In the genomic region with DNA sequence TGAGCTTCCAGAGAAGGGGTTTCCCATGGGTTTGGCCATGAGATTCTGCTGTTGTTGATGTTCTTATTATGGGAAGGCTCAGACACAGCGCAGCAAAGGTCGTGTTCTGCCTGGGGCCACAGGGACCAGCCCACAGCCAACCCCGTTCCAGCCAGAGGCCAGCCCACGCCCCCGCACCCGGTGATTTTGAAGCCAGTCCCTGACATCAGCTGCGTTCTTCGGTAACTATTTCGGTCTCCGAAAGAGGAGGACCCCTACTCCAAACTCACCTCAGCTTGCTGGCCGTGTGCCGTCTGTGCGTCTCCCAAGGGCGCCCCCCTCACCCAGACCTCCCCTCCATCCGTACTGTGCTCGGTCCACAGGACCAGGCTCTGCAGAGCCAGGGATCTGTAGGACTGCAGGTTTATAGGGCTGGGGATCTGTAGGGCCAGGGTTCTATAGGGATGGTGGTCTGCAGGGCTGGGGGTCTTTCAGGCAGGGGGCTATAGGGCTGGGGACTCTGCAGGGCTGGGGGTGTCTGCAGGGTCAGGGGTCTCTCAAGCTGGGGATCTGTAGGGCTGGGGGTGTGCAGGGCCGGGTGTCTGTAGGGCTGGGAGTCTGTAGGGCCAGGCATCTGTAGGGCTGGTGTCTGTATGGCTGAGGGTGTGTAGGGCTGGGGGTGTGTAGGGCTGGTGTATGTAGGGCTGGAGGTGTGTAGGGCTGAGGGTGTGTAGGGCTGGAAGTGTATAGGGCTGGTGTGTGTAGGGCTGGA, we compare ENCODE assay signal across 28 cellular contexts. TPM values are rescaled to one million over a fixed set of nuclear protein-coding genes. Genes with fewer than 3 reads are reported as not detected.
DNase-seq lines count a peak whose midpoint lies in the region; ATAC-seq and TF ChIP-seq lines count a peak whose summit lies in the region.
"Had no signal": no experiment of that assay in that cellular context is flagged by ENCODE, and none has a peak within 500 bp of the region (broad histone marks: within the 10 kb centered on the region; RNA-seq: fewer than 3 reads in every experiment).

No MANE protein-coding gene starts in this region.

- H3K9me3 ChIP-seq in mucosa of descending colon, result no peaks in the 10 kb centered on the region
- no peaks in the 10 kb centered on the region for H3K9me3 ChIP-seq in testis
- H3K9me3 ChIP-seq: BE2C had no signal

- H3K27me3 ChIP-seq in testis, result no peaks in the 10 kb centered on the region
- H3K27me3 ChIP-seq: BE2C, hepatocyte had no signal

- no peak for TF ChIP-seq CTCF in CD14-positive monocyte (IDR thresholded peaks at IDR 0.05)
- TF ChIP-seq CTCF in chondrocyte (IDR thresholded peaks at IDR 0.05), result no peak
- TF ChIP-seq CTCF in mucosa of descending colon (IDR thresholded peaks at IDR 0.05), result no peak
- TF ChIP-seq CTCF in testis (IDR thresholded peaks at IDR 0.05), result no peak

- H3K36me3 ChIP-seq in mucosa of descending colon (ENCODE audit: low read depth) (no peaks in the 10 kb centered on the region), testis (ENCODE audit: low read depth, missing control alignments) (no peaks in the 10 kb centered on the region)
- H3K36me3 ChIP-seq: BE2C had no signal

- no peaks in the 10 kb centered on the region for H3K4me1 Mint-ChIP-seq in CD14-positive monocyte
- H3K4me1 Mint-ChIP-seq in chondrocyte (ENCODE audit: low read depth), result peaks cover 60% of the 10 kb centered on the region
- peaks cover 0 to 6% of the 10 kb centered on the region in 2 donors for H3K4me1 Mint-ChIP-seq in natural killer cell treated with Interleukin-12 subunit alpha and Interleukin-12 subunit beta and Interleukin-15 and Interleukin-18, amount 100 ng/mL, for 72 hours (ENCODE audit: low read depth in 2 of 2)
- H3K4me1 Mint-ChIP-seq: stimulated activated memory B cell treated with anti-CD40 and anti-IgM and Interleukin-4, amounts not matched to agents 10 μg/mL and 1 μg/mL and 100 μg/mL, for 72 hours had no signal

- H3K27ac Mint-ChIP-seq in CD14-positive monocyte (no peak overlapping the region), chondrocyte (ENCODE audit: unreplicated experiment) (peak overlapping the region; percentile 94)
- H3K27ac Mint-ChIP-seq in natural killer cell treated with Interleukin-12 subunit alpha and Interleukin-12 subunit beta and Interleukin-15 and Interleukin-18, amount 100 ng/mL, for 72 hours, result no peak overlapping the region
- H3K27ac Mint-ChIP-seq: activated CD8-positive, alpha-beta T cell treated with anti-CD3 and anti-CD28 coated beads, Interleukin-2, amount 10 ng/mL, durations not matched to agents 7 days and 5 days; activated T-helper 2 cell treated with anti-CD3 and anti-CD28 coated beads, Interferon-gamma antibody, Interleukin-2, Interleukin-4, amounts not matched to agents 10 μg/mL and 5 μg/mL and 100 μg/mL, durations not matched to agents 14 hours and 24 hours and 36 hours; stimulated activated memory B cell treated with anti-CD40 and anti-IgM and Interleukin-4, amounts not matched to agents 10 μg/mL and 1 μg/mL and 100 μg/mL, for 72 hours; T-helper 2 cell treated with Interferon-gamma antibody and Interleukin-4, amounts not matched to agents 5 μg/mL and 100 μg/mL, for 36 hours had no signal

- peak overlapping the region in 1 of 2 donors; percentile 30 for H3K27ac ChIP-seq in testis
- H3K27ac ChIP-seq: hepatocyte had no signal

- H3K27me3 Mint-ChIP-seq in CD14-positive monocyte (ENCODE audit: low read depth in 3 of 3) (peaks cover 0 to 8% (median 3%) of the 10 kb centered on the region in 3 donors), chondrocyte (ENCODE audit: low read depth) (no peaks in the 10 kb centered on the region)
- no peaks in the 10 kb centered on the region for H3K27me3 Mint-ChIP-seq in natural killer cell treated with Interleukin-12 subunit alpha and Interleukin-12 subunit beta and Interleukin-15 and Interleukin-18, amount 100 ng/mL, for 72 hours

- DNase-seq in CD14-positive monocyte (ENCODE audit: low spot score), result peak; percentile 34
- DNase-seq in chondrocyte (ENCODE audit: low spot score), result peak; percentile 81
- peak in 2 of 3 donors; percentile 1 to 24 for DNase-seq in mucosa of descending colon
- DNase-seq in testis, result peak; percentile 60
- no peak for DNase-seq in NCI-H1105 treated with DMSO at 0.1 percent for 48 hours (lab: John Stamatoyannopoulos, UW)
- no peak for DNase-seq in natural killer cell treated with Interleukin-12 subunit alpha and Interleukin-12 subunit beta and Interleukin-15 and Interleukin-18, amount 100 ng/mL, for 72 hours (ENCODE audit: low spot score)
- DNase-seq in stimulated activated CD4-positive, alpha-beta T cell treated with anti-CD3 and anti-CD28 coated beads, Interleukin-15, amount 100 ng/mL, for 24 hours, result no peak
- DNase-seq: ACHN; activated CD4-positive, alpha-beta T cell treated with anti-CD3 and anti-CD28 coated beads for 1 hour; activated CD8-positive, alpha-beta T cell treated with anti-CD3 and anti-CD28 coated beads, Interleukin-2, amount 10 ng/mL, durations not matched to agents 7 days and 5 days; activated naive CD4-positive, alpha-beta T cell treated with anti-CD3 and anti-CD28 coated beads, Interleukin-2, amount 50 U/mL, for 16 hours; activated T-cell treated with anti-CD3 and anti-CD28 coated beads for 4 hours; amniotic stem cell; BE2C; EL; H7; mammary epithelial cell; NCI-H1436 treated with DMSO at 0.1 percent for 48 hours; NCI-H2081 treated with DMSO at 0.1 percent for 48 hours; NCI-H226; SHP77 treated with DMSO at 0.1 percent for 48 hours had no signal

- H3K36me3 Mint-ChIP-seq in CD14-positive monocyte, result no peaks in the 10 kb centered on the region
- peaks cover 19% of the 10 kb centered on the region for H3K36me3 Mint-ChIP-seq in chondrocyte (ENCODE audit: low read depth)
- no peaks in the 10 kb centered on the region for H3K36me3 Mint-ChIP-seq in natural killer cell treated with Interleukin-12 subunit alpha and Interleukin-12 subunit beta and Interleukin-15 and Interleukin-18, amount 100 ng/mL, for 72 hours
- H3K36me3 Mint-ChIP-seq: stimulated activated memory B cell treated with anti-CD40 and anti-IgM and Interleukin-4, amounts not matched to agents 10 μg/mL and 1 μg/mL and 100 μg/mL, for 72 hours had no signal

- H3K4me3 ChIP-seq in mucosa of descending colon (no peak overlapping the region), testis (no peak overlapping the region)
- H3K4me3 ChIP-seq: hepatocyte had no signal

- H3K4me3 Mint-ChIP-seq in CD14-positive monocyte (no peak overlapping the region), chondrocyte (ENCODE audit: unreplicated experiment) (peak overlapping the region; percentile 6)
- no peak overlapping the region for H3K4me3 Mint-ChIP-seq in natural killer cell treated with Interleukin-12 subunit alpha and Interleukin-12 subunit beta and Interleukin-15 and Interleukin-18, amount 100 ng/mL, for 72 hours
- H3K4me3 Mint-ChIP-seq: activated CD8-positive, alpha-beta T cell treated with anti-CD3 and anti-CD28 coated beads, Interleukin-2, amount 10 ng/mL, durations not matched to agents 7 days and 5 days; stimulated activated memory B cell treated with anti-CD40 and anti-IgM and Interleukin-4, amounts not matched to agents 10 μg/mL and 1 μg/mL and 100 μg/mL, for 72 hours; T-helper 2 cell treated with Interferon-gamma antibody and Interleukin-4, amounts not matched to agents 5 μg/mL and 100 μg/mL, for 36 hours had no signal

- intact Hi-C loops in CD14-positive monocyte (cut with micrococcal nuclease) (no loop called here), mucosa of descending colon (cut with DNase I, micrococcal nuclease) (no loop called here), testis (cut with DNase I; ENCODE audit: low total_unique reads) (no loop called here)

- 53 to 59% methylated on average over 13 to 17 of the region's 17 CpGs for WGBS in testis, 2 donors

- H3K4me1 ChIP-seq in mucosa of descending colon (ENCODE audit: low read depth), result no peaks in the 10 kb centered on the region
- H3K4me1 ChIP-seq in testis, result peaks cover 24% of the 10 kb centered on the region
- H3K4me1 ChIP-seq: BE2C had no signal

- no peak for TF ChIP-seq POLR2A in testis (IDR thresholded peaks at IDR 0.05)

- ATAC-seq in mucosa of descending colon (no peak), HG03097 (IDR thresholded peaks at IDR 0.05; ENCODE audit: low FRiP score, unreplicated experiment) (no peak)
- ATAC-seq in natural killer cell treated with Interleukin-12 subunit alpha and Interleukin-12 subunit beta and Interleukin-15 and Interleukin-18, amount 100 ng/mL, for 72 hours, result no peak
- ATAC-seq: activated CD8-positive, alpha-beta T cell treated with anti-CD3 and anti-CD28 coated beads, Interleukin-2, amount 10 ng/mL, durations not matched to agents 7 days and 5 days; Panc1; stimulated activated memory B cell treated with anti-CD40 and anti-IgM and Interleukin-4, amounts not matched to agents 10 μg/mL and 1 μg/mL and 100 μg/mL, for 72 hours had no signal

- H3K9me3 Mint-ChIP-seq in CD14-positive monocyte, result peaks cover 0 to 1% (median 0%) of the 10 kb centered on the region in 7 donors
- no peaks in the 10 kb centered on the region for H3K9me3 Mint-ChIP-seq in chondrocyte (ENCODE audit: low read depth)
- H3K9me3 Mint-ChIP-seq in natural killer cell treated with Interleukin-12 subunit alpha and Interleukin-12 subunit beta and Interleukin-15 and Interleukin-18, amount 100 ng/mL, for 72 hours, result no peaks in the 10 kb centered on the region
- H3K9me3 Mint-ChIP-seq: activated T-helper 2 cell treated with anti-CD3 and anti-CD28 coated beads, Interferon-gamma antibody, Interleukin-2, Interleukin-4, amounts not matched to agents 10 μg/mL and 5 μg/mL and 100 μg/mL, durations not matched to agents 14 hours and 24 hours and 36 hours; stimulated activated memory B cell treated with anti-CD40 and anti-IgM and Interleukin-4, amounts not matched to agents 10 μg/mL and 1 μg/mL and 100 μg/mL, for 72 hours; T-helper 2 cell treated with Interferon-gamma antibody and Interleukin-4, amounts not matched to agents 5 μg/mL and 100 μg/mL, for 36 hours had no signal

RNA-seq across cellular contexts. Expression of a gene that starts 11.8 kb away (rescaled TPM):
- polyA plus RNA-seq in CD14-positive monocyte (not detected), testis (ENCODE audit: insufficient read depth, low read depth, low replicate concordance) (34.3 TPM)
- total RNA-seq in chondrocyte (2,235 to 2,410 TPM (median 2,315 TPM) in 3 replicates), mucosa of descending colon (10 to 100 TPM in 2 of 3 donors, 1 to 10 TPM in 1; 8.6 to 62.3 (median 22.2) TPM), testis (10 to 100 TPM; 18.5 to 20.8 TPM)
- not detected for total RNA-seq in natural killer cell treated with Interleukin-12 subunit alpha and Interleukin-12 subunit beta and Interleukin-15 and Interleukin-18, amount 100 ng/mL, for 72 hours
- total RNA-seq: activated T-helper 2 cell treated with anti-CD3 and anti-CD28 coated beads, Interferon-gamma antibody, Interleukin-2, Interleukin-4, amounts not matched to agents 10 μg/mL and 5 μg/mL and 100 μg/mL, durations not matched to agents 14 hours and 24 hours and 36 hours had no signal
- polyA plus RNA-seq: neural cell had no signal

Comparison
In these comparisons a context has a peak if more than half of its experiments do, and no peak if none do; other contexts are left out.
1. DNase-seq: peak in CD14-positive monocyte (single experiment), chondrocyte (single experiment), mucosa of descending colon (2 of 3) and testis (single experiment); none in NCI-H1105 treated with DMSO at 0.1 percent for 48 hours (single experiment), natural killer cell treated with Interleukin-12 subunit alpha and Interleukin-12 subunit beta and Interleukin-15 and Interleukin-18, amount 100 ng/mL, for 72 hours (single experiment) and stimulated activated CD4-positive, alpha-beta T cell treated with anti-CD3 and anti-CD28 coated beads, Interleukin-15, amount 100 ng/mL, for 24 hours (single experiment).
2. RNA of a gene that starts 11.8 kb away (total RNA-seq): 2,235 to 2,410 TPM in chondrocyte; 8.6 to 62.3 TPM in mucosa of descending colon, 18.5 to 20.8 TPM in testis and not detected in natural killer cell treated with Interleukin-12 subunit alpha and Interleukin-12 subunit beta and Interleukin-15 and Interleukin-18, amount 100 ng/mL, for 72 hours; every median in the first group is over 10 times any median in the second.